ENCODE assay signal across 10 cellular contexts in the genomic region with DNA sequence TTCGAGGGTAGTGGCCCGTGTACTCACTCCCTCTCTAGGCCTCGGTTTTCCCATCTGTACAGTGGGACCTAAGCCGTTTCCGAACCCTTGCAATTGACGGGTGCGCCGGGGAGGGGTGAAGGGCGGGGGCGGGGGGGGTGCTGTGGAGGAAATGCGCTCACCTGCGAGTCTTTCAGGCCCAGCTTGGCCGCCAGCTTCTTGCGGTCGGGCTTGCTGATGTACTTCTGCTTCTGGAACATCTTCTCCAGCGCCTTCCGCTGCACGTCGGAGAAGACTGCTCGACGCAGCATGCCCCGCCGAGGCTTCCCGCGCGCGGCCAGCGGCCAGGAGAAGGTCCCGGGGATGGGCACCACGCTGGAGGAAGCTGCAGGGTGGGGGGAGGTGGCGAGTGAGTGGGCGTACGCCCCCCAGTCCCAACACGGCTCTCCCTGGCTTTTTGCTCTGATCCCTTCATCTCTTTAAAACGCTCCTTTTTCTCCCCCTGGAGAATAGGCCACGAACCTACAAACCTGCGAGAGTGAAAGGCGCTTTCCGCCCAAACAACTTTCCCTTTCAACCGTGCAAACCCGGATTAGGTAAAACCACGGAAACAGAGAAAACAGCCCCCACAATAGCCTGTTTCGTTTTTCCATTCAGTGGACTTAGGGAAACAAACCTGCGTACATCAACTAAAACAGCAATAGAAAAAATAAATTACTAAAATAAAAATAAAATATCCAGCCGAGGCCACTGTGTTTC. TPM values are rescaled to one million over a fixed set of nuclear protein-coding genes. Genes with fewer than 3 reads are reported as not detected.
DNase-seq lines count a peak whose midpoint lies in the region; ATAC-seq and TF ChIP-seq lines count a peak whose summit lies in the region.
"Had no signal": no experiment of that assay in that cellular context is flagged by ENCODE, and none has a peak within 500 bp of the region (broad histone marks: within the 10 kb centered on the region; RNA-seq: fewer than 3 reads in every experiment).

No MANE protein-coding gene starts in this region.

- H3K9me3 Mint-ChIP-seq in MCF 10A (ENCODE audit: unreplicated experiment): no peaks in the 10 kb centered on the region

- H3K4me1 ChIP-seq in breast epithelium (no peaks in the 10 kb centered on the region), thoracic aorta (ENCODE audit: control insufficient read depth in 1 of 2, low read depth in 2 of 2) (peaks cover 0 to 12% of the 10 kb centered on the region in 2 donors)
- H3K4me1 ChIP-seq: HAP-1 had no signal

- ATAC-seq in thoracic aorta (ENCODE audit: insufficient number of reproducible peaks, low FRiP score, low read depth) (no peak), GM21423 (IDR thresholded peaks at IDR 0.05; ENCODE audit: unreplicated experiment) (no peak)
- ATAC-seq: left ventricle myocardium superior had no signal

- TF ChIP-seq CTCF in breast epithelium (IDR thresholded peaks at IDR 0.05) (no peak), MCF 10A (IDR thresholded peaks at IDR 0.05; ENCODE audit: unreplicated experiment) (no peak), thoracic aorta (IDR thresholded peaks at IDR 0.05) (no peak)

- no peak overlapping the region for H3K4me3 Mint-ChIP-seq in MCF 10A (ENCODE audit: unreplicated experiment)

- no TSS peak for BruUV-seq in MCF 10A (replicated peaks; lab: Mats Ljungman, UMichigan)

- H3K4me3 ChIP-seq in breast epithelium: peak overlapping the region in 2 of 3 donors; percentile 7 to 52
- peak overlapping the region; percentile 73 for H3K4me3 ChIP-seq in iPS-18c (ENCODE audit: insufficient read depth, low read depth, low read length)
- H3K4me3 ChIP-seq in thoracic aorta: peak overlapping the region; percentile 42
- H3K4me3 ChIP-seq: HAP-1 had no signal

- H3K36me3 Mint-ChIP-seq in MCF 10A (ENCODE audit: insufficient read depth, unreplicated experiment): peaks cover 7% of the 10 kb centered on the region

- intact Hi-C loops in breast epithelium (cut with DNase I; ENCODE audit: low total_unique reads): no loop called here
- intact Hi-C loops in MCF 10A (cut with micrococcal nuclease): no loop called here

- peaks cover 81% of the 10 kb centered on the region for H3K27me3 Mint-ChIP-seq in MCF 10A (ENCODE audit: insufficient read depth, unreplicated experiment)

- DNase-seq in breast epithelium (ENCODE audit: low spot score in 2 of 2): no peak
- no peak for DNase-seq in MCF 10A (ENCODE audit: unreplicated experiment)
- peak; percentile 30 for DNase-seq in activated CD8-positive, alpha-beta memory T cell treated with anti-CD3 and anti-CD28 coated beads, Interleukin-2, amount 50 U/mL, for 4 hours
- DNase-seq in thoracic aorta (ENCODE audit: low spot score): no peak
- no peak for DNase-seq in MV-4-11 (lab: John Stamatoyannopoulos, UW)
- no peak for DNase-seq in NCI-H2227 (lab: John Stamatoyannopoulos, UW; ENCODE audit: unreplicated experiment)
- DNase-seq: left ventricle myocardium superior had no signal

- no peak overlapping the region for H3K27ac Mint-ChIP-seq in MCF 10A (ENCODE audit: low read depth, unreplicated experiment)

- H3K36me3 ChIP-seq in breast epithelium: no peaks in the 10 kb centered on the region
- H3K36me3 ChIP-seq in thoracic aorta: no peaks in the 10 kb centered on the region
- H3K36me3 ChIP-seq: HAP-1 had no signal

- H3K27me3 ChIP-seq in breast epithelium (peaks cover 18 to 81% of the 10 kb centered on the region in 2 donors), thoracic aorta (replicated peaks; ENCODE audit: insufficient read depth) (peaks cover 30% of the 10 kb centered on the region)

- POLR2A ChIA-PET in MCF 10A (lab: Yijun Ruan, JAX): no interaction called here

- peaks cover 4% of the 10 kb centered on the region for H3K4me1 Mint-ChIP-seq in MCF 10A (ENCODE audit: insufficient read depth, unreplicated experiment)

- H3K9me3 ChIP-seq in breast epithelium (no peaks in the 10 kb centered on the region), iPS-18c (ENCODE audit: control insufficient read depth, insufficient read depth, low read length) (no peaks in the 10 kb centered on the region), thoracic aorta (no peaks in the 10 kb centered on the region)
- H3K9me3 ChIP-seq: HAP-1 had no signal

- H3K27ac ChIP-seq in breast epithelium: no peak overlapping the region
- H3K27ac ChIP-seq in thoracic aorta: no peak overlapping the region

- TF ChIP-seq POLR2A in breast epithelium (IDR thresholded peaks at IDR 0.05): no peak

- CTCF ChIA-PET in MCF 10A (lab: Yijun Ruan, JAX): interaction anchor here (0.6 to 1.4 kb wide), 3 partner anchors 8 to 837 kb away, joined by 3 to 4 read pairs (median 3); no protein-coding TSS in a partner anchor

RNA-seq across cellular contexts. Expression of a gene that starts 3.2 kb away (rescaled TPM):
- total RNA-seq in breast epithelium (not detected), MCF 10A (2022) (not detected in 2 replicates), thoracic aorta (not detected)
- total RNA-seq: left ventricle myocardium superior had no signal
